ENCODE assay signal across 13 cellular contexts in the genomic region with DNA sequence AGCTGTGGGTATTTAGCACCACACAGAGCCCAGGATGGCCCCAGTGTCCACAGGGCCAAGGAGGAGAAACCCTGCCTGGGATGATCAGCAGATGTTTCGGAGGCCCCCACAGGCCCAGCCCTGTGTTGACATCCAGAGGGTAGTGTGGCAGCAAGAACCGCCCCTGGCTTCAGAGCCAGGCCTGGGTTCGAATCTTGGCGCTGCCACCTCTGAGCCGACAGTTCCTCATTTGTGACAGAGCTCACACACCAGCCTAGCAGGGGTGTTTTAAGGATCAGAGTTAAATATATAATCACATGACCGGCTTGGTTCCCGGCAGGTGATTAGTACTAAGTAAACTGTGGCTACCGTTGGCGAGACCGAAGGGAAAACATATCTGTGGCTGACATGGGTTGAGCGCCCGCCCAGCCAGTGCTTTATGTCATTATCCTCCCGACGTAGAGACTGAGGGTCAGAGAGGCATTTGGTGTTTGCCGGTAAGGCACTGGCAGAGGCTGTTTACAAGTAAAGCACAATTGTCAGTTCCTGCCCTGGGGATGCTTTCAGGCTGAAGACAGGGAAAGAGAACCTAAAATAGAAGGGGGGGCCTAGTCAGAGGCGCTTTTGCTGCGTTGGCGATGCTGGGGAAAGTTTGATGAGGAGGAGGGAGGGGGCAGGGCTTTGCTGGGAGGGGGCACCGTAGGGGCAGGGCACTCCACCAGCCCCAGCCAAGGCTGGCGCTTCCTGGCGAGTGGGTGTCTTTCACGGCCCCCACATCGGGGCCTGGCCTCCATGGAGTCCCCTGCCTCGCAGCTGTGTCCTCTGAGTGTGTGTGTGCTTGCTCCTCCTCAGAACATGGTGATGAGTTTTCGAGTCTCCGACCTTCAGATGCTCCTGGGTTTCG. TPM values are rescaled to one million over a fixed set of nuclear protein-coding genes. Genes with fewer than 3 reads are reported as not detected.
DNase-seq lines count a peak whose midpoint lies in the region; ATAC-seq and TF ChIP-seq lines count a peak whose summit lies in the region.
"Had no signal": no experiment of that assay in that cellular context is flagged by ENCODE, and none has a peak within 500 bp of the region (broad histone marks: within the 10 kb centered on the region; RNA-seq: fewer than 3 reads in every experiment).

No MANE protein-coding gene starts in this region.

- H2AFZ ChIP-seq in mesenchymal stem cell (ENCODE audit: low read depth, low read length): no peak overlapping the region

- DNase-seq in COR-L47 (lab: John Stamatoyannopoulos, UW) (peak; percentile 61), NCI-H2081 treated with DMSO at 0.1 percent for 48 hours (lab: John Stamatoyannopoulos, UW) (peak; percentile 30), body of pancreas (peak; percentile 76 to 90 (median 86)), mucosa of gallbladder (ENCODE audit: low spot score) (peak; percentile 34), mesenchymal stem cell (no peak), adrenal gland (no peak)
- no peak for DNase-seq in activated naive CD4-positive, alpha-beta T cell (lab: John Stamatoyannopoulos, UW)
- DNase-seq: erythroblast; NCI-H187 treated with DMSO at 0.1 percent for 48 hours; stimulated activated naive CD8-positive, alpha-beta T cell treated with anti-CD3 and anti-CD28 coated beads, Interleukin-15, Interleukin-2, amounts not matched to agents 100 U/mL and 50 U/mL, for 24 hours; T-helper 17 cell had no signal

- H3K4me1 ChIP-seq in body of pancreas (peaks cover 85% of the 10 kb centered on the region), mesenchymal stem cell (ENCODE audit: control insufficient read depth, insufficient read depth, low read depth, low read length) (peaks cover 59% of the 10 kb centered on the region), adrenal gland (replicated peaks in 1 of 2) (peaks cover 56 to 68% of the 10 kb centered on the region in 2 donors)

- no peak overlapping the region for H3K18ac ChIP-seq in mesenchymal stem cell (ENCODE audit: low read depth in 1 of 2, low read length in 2 of 2)

- H2AK5ac ChIP-seq in mesenchymal stem cell (ENCODE audit: low read length, severe bottlenecking): no peak overlapping the region

- no peak overlapping the region for H3K9ac ChIP-seq in mesenchymal stem cell (ENCODE audit: low read length)

- H3K27me3 ChIP-seq in body of pancreas (no peaks in the 10 kb centered on the region), mesenchymal stem cell (ENCODE audit: control insufficient read depth in 1 of 2, insufficient read depth in 1 of 2, low read length in 2 of 2) (no peaks in the 10 kb centered on the region), adrenal gland (no peaks in the 10 kb centered on the region)
- H3K27me3 ChIP-seq: cardiac muscle cell had no signal

- TF ChIP-seq CTCF in body of pancreas (IDR thresholded peaks at IDR 0.05): no peak
- no peak for TF ChIP-seq CTCF in adrenal gland (IDR thresholded peaks at IDR 0.05)

- no peaks in the 10 kb centered on the region for H3K36me3 ChIP-seq in body of pancreas (replicated peaks in 1 of 2; ENCODE audit: insufficient read depth in 1 of 2, low read depth in 2 of 2)
- peaks cover 32 to 73% of the 10 kb centered on the region in 2 experiments for H3K36me3 ChIP-seq in mesenchymal stem cell (ENCODE audit: control insufficient read depth in 1 of 2, insufficient read depth in 2 of 2, low read depth in 1 of 2, low read length in 2 of 2)
- peaks cover 0 to 26% of the 10 kb centered on the region in 2 donors for H3K36me3 ChIP-seq in adrenal gland (replicated peaks in 1 of 2)

- ATAC-seq in body of pancreas (peak; percentile 53), HG03097 (IDR thresholded peaks at IDR 0.05; ENCODE audit: low FRiP score, unreplicated experiment) (no peak)
- ATAC-seq: stimulated activated naive CD8-positive, alpha-beta T cell treated with anti-CD3 and anti-CD28 coated beads, Interleukin-15, Interleukin-2, amounts not matched to agents 100 U/mL and 50 U/mL, for 24 hours; T-helper 17 cell had no signal

- peaks cover 44% of the 10 kb centered on the region for H3K79me1 ChIP-seq in mesenchymal stem cell (replicated peaks; ENCODE audit: low read length, poor library complexity, severe bottlenecking)

- no peak overlapping the region for H2BK15ac ChIP-seq in mesenchymal stem cell (ENCODE audit: low read depth, poor library complexity, severe bottlenecking)

- no peak overlapping the region for H3K23ac ChIP-seq in mesenchymal stem cell (ENCODE audit: low read length in 2 of 2)

- peak in 2 of 3 donors; percentile 47 to 53 for TF ChIP-seq POLR2A in body of pancreas (IDR thresholded peaks at IDR 0.05)
- TF ChIP-seq POLR2A in adrenal gland (IDR thresholded peaks at IDR 0.05): no peak

- H3K4me3 ChIP-seq in body of pancreas (no peak overlapping the region), mesenchymal stem cell (ENCODE audit: insufficient read depth in 1 of 2, low read depth in 1 of 2, low read length in 2 of 2) (no peak overlapping the region), adrenal gland (no peak overlapping the region)
- H3K4me3 ChIP-seq: cardiac muscle cell had no signal

- no peaks in the 10 kb centered on the region for H3K9me3 ChIP-seq in body of pancreas
- H3K9me3 ChIP-seq in mesenchymal stem cell (ENCODE audit: control insufficient read depth, low read length): no peaks in the 10 kb centered on the region
- H3K9me3 ChIP-seq in adrenal gland (replicated peaks in 1 of 3): no peaks in the 10 kb centered on the region

- no peak overlapping the region for H3K4me2 ChIP-seq in mesenchymal stem cell (ENCODE audit: low read length, poor library complexity, severe bottlenecking)

- no peak overlapping the region for H4K91ac ChIP-seq in mesenchymal stem cell (ENCODE audit: low read length)

- H3K14ac ChIP-seq in mesenchymal stem cell (ENCODE audit: low read length in 2 of 2): no peak overlapping the region

- no peak overlapping the region for H3K4ac ChIP-seq in mesenchymal stem cell (ENCODE audit: low read depth in 1 of 2, low read length in 2 of 2)

- H2BK120ac ChIP-seq in mesenchymal stem cell (ENCODE audit: low read depth, low read length): no peak overlapping the region

- no peak overlapping the region for H4K8ac ChIP-seq in mesenchymal stem cell (ENCODE audit: low read length)

- 37 to 39% methylated on average over 22 to 27 of the region's 27 CpGs for WGBS in body of pancreas, 2 donors
- WGBS in mesenchymal stem cell: 95% methylated on average over 27 of the region's 27 CpGs
- 78 to 87% (median 83%) methylated on average over 22 to 27 of the region's 27 CpGs for WGBS in adrenal gland, 4 donors

- intact Hi-C loops in body of pancreas (cut with DNase I) (no loop called here), adrenal gland (cut with DNase I) (loop anchor here (5.0 to 10.0 kb wide), 2 partner anchors 50 to 192 kb away; no protein-coding TSS in a partner anchor)

- H3K27ac ChIP-seq in body of pancreas (peak overlapping the region; percentile 65 to 85 (median 72)), mesenchymal stem cell (ENCODE audit: low read length, poor library complexity, severe bottlenecking) (no peak overlapping the region), adrenal gland (peak overlapping the region in 2 of 5 donors; percentile 8 to 89)

- no peak overlapping the region for H2BK12ac ChIP-seq in mesenchymal stem cell (ENCODE audit: low read length in 2 of 2)

- no peak overlapping the region for H2BK5ac ChIP-seq in mesenchymal stem cell (ENCODE audit: low read depth, low read length, poor library complexity, severe bottlenecking)

RNA-seq across cellular contexts. Expression of a gene that starts 4.8 kb away (rescaled TPM):
- total RNA-seq in body of pancreas: 10 to 100 TPM; 12.7 to 17.1 TPM
- total RNA-seq in mucosa of gallbladder: 31.9 TPM
- 49.3 TPM for polyA plus RNA-seq in mesenchymal stem cell (2013, experiment 1 of 2)
- 49.4 TPM for polyA plus RNA-seq in mesenchymal stem cell (2013, experiment 2 of 2)
- total RNA-seq in adrenal gland: 10 to 100 TPM; 16.6 to 40.7 (median 28.6) TPM
- 10 to 100 TPM; 13.7 to 22.3 (median 21.2) TPM for polyA plus RNA-seq in adrenal gland

RNA-seq across cellular contexts. Expression of a gene that starts 27.1 kb away (rescaled TPM):
- total RNA-seq in body of pancreas (1,000 to 10,000 TPM; 1,656 to 1,704 TPM), mucosa of gallbladder (2,245 TPM), adrenal gland (1,000 to 10,000 TPM; 1,603 to 3,482 (median 2,345) TPM)
- polyA plus RNA-seq in mesenchymal stem cell (2013, experiment 1 of 2): 2,485 TPM
- 2,452 TPM for polyA plus RNA-seq in mesenchymal stem cell (2013, experiment 2 of 2)
- 1,000 to 10,000 TPM in 2 of 3 donors, 100 to 1,000 TPM in 1; 752 to 2,793 (median 1,120) TPM for polyA plus RNA-seq in adrenal gland

RNA-seq across cellular contexts. Expression of a gene that starts 41.4 kb away (rescaled TPM):
- total RNA-seq in body of pancreas: 10 to 100 TPM; 44.5 to 47.7 TPM
- total RNA-seq in mucosa of gallbladder: 113 TPM
- 83.5 TPM for polyA plus RNA-seq in mesenchymal stem cell (2013, experiment 1 of 2)
- polyA plus RNA-seq in mesenchymal stem cell (2013, experiment 2 of 2): 80.6 TPM
- total RNA-seq in adrenal gland: 10 to 100 TPM; 27.2 to 83.2 (median 43.3) TPM
- polyA plus RNA-seq in adrenal gland: 10 to 100 TPM; 17.6 to 79.0 (median 44.0) TPM

RNA-seq across cellular contexts. Expression of a gene that starts 54.4 kb away (rescaled TPM):
- total RNA-seq in body of pancreas (10 to 100 TPM; 30.9 to 31.3 TPM), mucosa of gallbladder (82.6 TPM), adrenal gland (10 to 100 TPM; 34.3 to 77.2 (median 57.6) TPM)
- 27.7 TPM for polyA plus RNA-seq in mesenchymal stem cell (2013, experiment 1 of 2)
- 26.9 TPM for polyA plus RNA-seq in mesenchymal stem cell (2013, experiment 2 of 2)
- polyA plus RNA-seq in adrenal gland: 10 to 100 TPM in 2 of 3 donors, 1 to 10 TPM in 1; 7.1 to 22.5 (median 10.6) TPM

Comparison
In these comparisons a context has a peak if more than half of its experiments do, and no peak if none do; other contexts are left out.
1. DNase-seq: peak in COR-L47 (single experiment), NCI-H2081 treated with DMSO at 0.1 percent for 48 hours (single experiment), body of pancreas (4 of 4) and mucosa of gallbladder (single experiment); none in mesenchymal stem cell (single experiment), adrenal gland (0 of 7) and activated naive CD4-positive, alpha-beta T cell (0 of 4).
2. POLR2A ChIP-seq: peak in body of pancreas (2 of 3); none in adrenal gland (0 of 2).